In the genomic region with DNA sequence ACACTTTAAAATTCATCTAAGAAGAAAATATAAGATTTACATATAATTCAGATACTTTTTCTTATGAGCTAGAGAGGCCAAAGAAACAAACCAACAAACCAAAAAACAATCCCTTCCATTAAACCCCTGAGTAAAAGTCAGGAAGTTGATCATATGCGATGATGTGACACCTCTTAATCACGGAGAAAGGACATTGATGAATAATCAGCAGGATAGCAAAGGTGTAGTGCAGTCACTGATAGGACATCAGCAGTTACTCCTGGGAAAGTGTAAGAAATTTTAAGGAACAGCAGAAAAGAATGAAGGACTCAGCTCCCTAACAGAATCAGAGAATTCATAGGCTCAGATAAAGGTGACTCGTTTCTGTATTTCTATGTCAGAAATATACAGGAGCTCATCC, we compare ENCODE assay signal across 14 cellular contexts.
A peak's percentile ranks its signal among the peaks of the same experiment; 100 is the strongest.
DNase-seq lines count a peak whose midpoint lies in the region; ATAC-seq, FAIRE-seq and TF ChIP-seq lines count a peak whose summit lies in the region.
"Had no signal": no experiment of that assay in that cellular context is flagged by ENCODE, and none has a peak within 500 bp of the region (broad histone marks: within the 10 kb centered on the region; RNA-seq: fewer than 3 reads in every experiment).

No MANE protein-coding gene starts in this region.

- H3K79me1 ChIP-seq in H9 (ENCODE audit: insufficient read depth, low read depth, low read length, poor library complexity, severe bottlenecking) = no peaks in the 10 kb centered on the region

- H2BK120ac ChIP-seq in H9 (ENCODE audit: low read depth, low read length, poor library complexity, severe bottlenecking) = no peak overlapping the region

- no peak overlapping the region for H4K91ac ChIP-seq in H9 (ENCODE audit: insufficient read length, low read depth, low read length)

- no peak overlapping the region for H3K23ac ChIP-seq in H9 (ENCODE audit: insufficient read length, low read depth, low read length)

- no peak overlapping the region for H3T11ph ChIP-seq in H9 (ENCODE audit: low read length)

- H3K9me3 ChIP-seq in H9 (ENCODE audit: control insufficient read depth, low read depth, low read length) (no peaks in the 10 kb centered on the region), ovary (no peaks in the 10 kb centered on the region)

- H3K9me3 Mint-ChIP-seq in H9 (peaks cover 0 to 17% of the 10 kb centered on the region in 2 experiments; a peak in 3 of 5 replicates), WTC11 (peaks cover 15% of the 10 kb centered on the region)
- H3K9me3 Mint-ChIP-seq: CD4-positive, CD25-positive, alpha-beta regulatory T cell; memory B cell had no signal

- H3K4me1 Mint-ChIP-seq in H9 = peaks cover 19 to 27% of the 10 kb centered on the region in 2 experiments
- H3K4me1 Mint-ChIP-seq in WTC11 = peaks cover 40% of the 10 kb centered on the region
- H3K4me1 Mint-ChIP-seq: CD4-positive, CD25-positive, alpha-beta regulatory T cell; memory B cell had no signal

- H4K5ac ChIP-seq in H9 (ENCODE audit: insufficient read length, low read depth, low read length) = no peak overlapping the region

- H3K27me3 ChIP-seq in H9 (ENCODE audit: insufficient read depth, low read length) = no peaks in the 10 kb centered on the region
- no peaks in the 10 kb centered on the region for H3K27me3 ChIP-seq in ovary

- H3K27ac Mint-ChIP-seq in H9 = peak overlapping the region; percentile 6 to 77 (median 36); a peak in 1 of 7 replicates
- H3K27ac Mint-ChIP-seq in WTC11 = peak overlapping the region; percentile 32
- H3K27ac Mint-ChIP-seq: CD4-positive, CD25-positive, alpha-beta regulatory T cell; memory B cell; naive thymus-derived CD4-positive, alpha-beta T cell had no signal

- no peak for TF ChIP-seq EP300 in ovary (IDR thresholded peaks at IDR 0.05)

- no peak overlapping the region for H3K14ac ChIP-seq in H9 (ENCODE audit: insufficient read depth, low read length)

- FAIRE-seq in frontal cortex (lab: Jason Lieb, UNC) = peak; percentile 33

- H2AFZ ChIP-seq in H9 (ENCODE audit: low read length) = peak overlapping the region; percentile 14

- no peaks in the 10 kb centered on the region for H3K79me2 ChIP-seq in H9 (ENCODE audit: insufficient read depth, low read length)

- TF ChIP-seq POLR2A in ovary (IDR thresholded peaks at IDR 0.05) = no peak

- H3K36me3 Mint-ChIP-seq in H9 (ENCODE audit: insufficient read depth in 1 of 3, low read depth in 3 of 3) (peaks cover 5 to 9% (median 6%) of the 10 kb centered on the region in 3 experiments; a peak in 6 of 7 replicates), WTC11 (peaks cover 5% of the 10 kb centered on the region)
- H3K36me3 Mint-ChIP-seq: CD4-positive, CD25-positive, alpha-beta regulatory T cell; memory B cell; naive thymus-derived CD4-positive, alpha-beta T cell had no signal

- ATAC-seq in WTC11 = peak; percentile 31
- no peak for ATAC-seq in GM19035 (IDR thresholded peaks at IDR 0.05; ENCODE audit: unreplicated experiment)
- ATAC-seq: esophagus mucosa had no signal

- no peak overlapping the region for H3K9ac ChIP-seq in H9 (ENCODE audit: extremely low read depth, insufficient read length, low read length)

- H2BK5ac ChIP-seq in H9 (ENCODE audit: insufficient read length, low read length) = no peak overlapping the region

- H2BK20ac ChIP-seq in H9 (ENCODE audit: low read depth, low read length, poor library complexity, severe bottlenecking) = no peak overlapping the region

- no peak overlapping the region for H3K27ac ChIP-seq in H9 (ENCODE audit: insufficient read length, low read depth, low read length)
- H3K27ac ChIP-seq in ovary = no peak overlapping the region
- H3K27ac ChIP-seq: VCaP had no signal

- TF ChIP-seq CTCF in H9 (conservative IDR thresholded peaks at IDR 0.05) (no peak), WTC11 (IDR thresholded peaks at IDR 0.05) (no peak), ovary (IDR thresholded peaks at IDR 0.05) (no peak)

- no peak overlapping the region for H3K56ac ChIP-seq in H9 (ENCODE audit: insufficient read length, low read depth, low read length)

- no peak overlapping the region for H4K8ac ChIP-seq in H9 (replicated peaks; ENCODE audit: insufficient read length, low read depth, low read length)

- H3K36me3 ChIP-seq in ovary = no peaks in the 10 kb centered on the region

- no peak for DNase-seq in H9
- DNase-seq in WTC11 (ENCODE audit: low spot score) = no peak
- no peak for DNase-seq in frontal cortex (ENCODE audit: low spot score in 2 of 2)
- no peak for DNase-seq in ovary
- no peak for DNase-seq in NCI-H1105 (lab: John Stamatoyannopoulos, UW)
- DNase-seq in activated gamma-delta T cell treated with Interleukin-2 at 50 U/mL for 16 hours = no peak
- DNase-seq: activated effector memory CD4-positive, alpha-beta T cell treated with anti-CD3 and anti-CD28 coated beads, Interleukin-2, amount 50 U/mL, for 16 hours; DMS 273 treated with DMSO at 0.1 percent for 48 hours had no signal

- H3K27me3 Mint-ChIP-seq in H9 (ENCODE audit: low read depth) (no peaks in the 10 kb centered on the region; the same call in 1 of the 2 replicates), WTC11 (ENCODE audit: low read depth) (no peaks in the 10 kb centered on the region)

- H3K4me1 ChIP-seq in H9 (ENCODE audit: insufficient read depth, low read length) (peaks cover 9% of the 10 kb centered on the region), ovary (ENCODE audit: insufficient read depth) (no peaks in the 10 kb centered on the region)

- H3K18ac ChIP-seq in H9 (ENCODE audit: insufficient read length, low read depth, low read length) = no peak overlapping the region

- no peaks in the 10 kb centered on the region for H4K20me1 ChIP-seq in H9 (ENCODE audit: control insufficient read depth, insufficient read depth, insufficient read length)

- intact Hi-C loops in ovary (cut with DNase I) = loop anchor here in 1 of 4 donors (5.0 kb wide), 1 partner anchor 339 kb away; no protein-coding TSS in a partner anchor

- no peak overlapping the region for H2AK5ac ChIP-seq in H9 (ENCODE audit: insufficient read length, low read length)

- CTCF ChIA-PET in WTC11 (lab: Charles Lee) = interaction anchor here (0.6 to 2.2 kb wide), 38 partner anchors 10 to 475 kb away, joined by 3 to 28 read pairs (median 4); a partner anchor contains a TSS

- peak overlapping the region; percentile 3 for H3K4me3 ChIP-seq in ovary

- no peak overlapping the region for H2BK15ac ChIP-seq in H9 (ENCODE audit: low read depth, low read length)

- no peak overlapping the region for H3K4me3 Mint-ChIP-seq in H9
- no peak overlapping the region for H3K4me3 Mint-ChIP-seq in WTC11
- H3K4me3 Mint-ChIP-seq: CD4-positive, CD25-positive, alpha-beta regulatory T cell; memory B cell had no signal

- POLR2A ChIA-PET in WTC11 (lab: Charles Lee) = interaction anchor here (1.0 kb wide), 1 partner anchor 202 kb away, joined by 3 read pairs; no protein-coding TSS in a partner anchor

- no CpG with 5 or more reads among the region's 3 CpGs for WGBS in H9 (ENCODE audit: extremely low coverage, insufficient read length, low lambda C conversion rate)
- 43 to 51% (median 47%) methylated on average over 3 of the region's 3 CpGs for WGBS in ovary, 3 donors

- no peaks in the 10 kb centered on the region for H3K23me2 ChIP-seq in H9 (ENCODE audit: insufficient read length, low read depth, low read length, poor library complexity, severe bottlenecking)

- no peak overlapping the region for H3K4me2 ChIP-seq in H9 (ENCODE audit: insufficient read depth, insufficient read length, low read length)

- no peak overlapping the region for H2BK12ac ChIP-seq in H9 (ENCODE audit: insufficient read length, low read depth, low read length)

- H3K4ac ChIP-seq in H9 (ENCODE audit: low read depth, low read length) = no peak overlapping the region

TF ChIP-seq in WTC11, 78 proteins besides CTCF, POLR2A, EP300 and RAD21:
- TF ChIP-seq, protein P1, sequence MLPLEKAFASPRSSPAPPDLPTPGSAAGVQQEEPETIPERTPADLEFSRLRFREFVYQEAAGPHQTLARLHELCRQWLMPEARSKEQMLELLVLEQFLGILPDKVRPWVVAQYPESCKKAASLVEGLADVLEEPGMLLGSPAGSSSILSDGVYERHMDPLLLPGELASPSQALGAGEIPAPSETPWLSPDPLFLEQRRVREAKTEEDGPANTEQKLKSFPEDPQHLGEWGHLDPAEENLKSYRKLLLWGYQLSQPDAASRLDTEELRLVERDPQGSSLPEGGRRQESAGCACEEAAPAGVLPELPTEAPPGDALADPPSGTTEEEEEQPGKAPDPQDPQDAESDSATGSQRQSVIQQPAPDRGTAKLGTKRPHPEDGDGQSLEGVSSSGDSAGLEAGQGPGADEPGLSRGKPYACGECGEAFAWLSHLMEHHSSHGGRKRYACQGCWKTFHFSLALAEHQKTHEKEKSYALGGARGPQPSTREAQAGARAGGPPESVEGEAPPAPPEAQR (CRISPR knock-in tag; IDR thresholded peaks at IDR 0.05) = no peak
- TF ChIP-seq IRF2 (CRISPR knock-in tag; IDR thresholded peaks at IDR 0.05; ENCODE audit: borderline replicate concordance, low read depth) = no peak
- TF ChIP-seq, protein P2, sequence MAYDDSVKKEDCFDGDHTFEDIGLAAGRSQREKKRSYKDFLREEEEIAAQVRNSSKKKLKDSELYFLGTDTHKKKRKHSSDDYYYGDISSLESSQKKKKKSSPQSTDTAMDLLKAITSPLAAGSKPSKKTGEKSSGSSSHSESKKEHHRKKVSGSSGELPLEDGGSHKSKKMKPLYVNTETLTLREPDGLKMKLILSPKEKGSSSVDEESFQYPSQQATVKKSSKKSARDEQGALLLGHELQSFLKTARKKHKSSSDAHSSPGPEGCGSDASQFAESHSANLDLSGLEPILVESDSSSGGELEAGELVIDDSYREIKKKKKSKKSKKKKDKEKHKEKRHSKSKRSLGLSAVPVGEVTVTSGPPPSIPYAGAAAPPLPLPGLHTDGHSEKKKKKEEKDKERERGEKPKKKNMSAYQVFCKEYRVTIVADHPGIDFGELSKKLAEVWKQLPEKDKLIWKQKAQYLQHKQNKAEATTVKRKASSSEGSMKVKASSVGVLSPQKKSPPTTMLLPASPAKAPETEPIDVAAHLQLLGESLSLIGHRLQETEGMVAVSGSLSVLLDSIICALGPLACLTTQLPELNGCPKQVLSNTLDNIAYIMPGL (CRISPR knock-in tag; IDR thresholded peaks at IDR 0.05) = no peak
